In genomic region chr12:56941299-56942017, GRCh38 we compare ENCODE assay signal across 8 cellular contexts. TPM values are rescaled to one million over a fixed set of nuclear protein-coding genes. Genes with fewer than 3 reads are reported as not detected.
DNase-seq lines count a peak whose midpoint lies in the region; ATAC-seq and TF ChIP-seq lines count a peak whose summit lies in the region.
"Had no signal": no experiment of that assay in that cellular context is flagged by ENCODE, and none has a peak within 500 bp of the region (broad histone marks: within the 10 kb centered on the region; RNA-seq: fewer than 3 reads in every experiment).

No MANE protein-coding gene starts in this region.

- no peak for TF ChIP-seq CTCF in fibroblast of villous mesenchyme (IDR thresholded peaks at IDR 0.05; ENCODE audit: insufficient read depth, low read depth, low read length)

- no peak overlapping the region for H3K4me3 ChIP-seq in fibroblast of villous mesenchyme (ENCODE audit: low read depth, low read length)
- H3K4me3 ChIP-seq: SJSA1 had no signal

- peak; percentile 84 for ATAC-seq in GM21529 (IDR thresholded peaks at IDR 0.05; ENCODE audit: unreplicated experiment)

- peak; percentile 57 for DNase-seq in OCI-M1 (lab: John Stamatoyannopoulos, UW)
- DNase-seq in fibroblast of villous mesenchyme (ENCODE audit: low read depth), result peak; percentile 74
- peak; percentile 36 for DNase-seq in stromal cell of bone marrow (ENCODE audit: low read depth)
- no peak for DNase-seq in NCI-H2081 treated with DMSO at 0.1 percent for 48 hours (lab: John Stamatoyannopoulos, UW)
- no peak for DNase-seq in DMS79 (lab: John Stamatoyannopoulos, UW)
- DNase-seq in NCI-H2029 treated with DMSO at 0.1 percent for 48 hours (lab: John Stamatoyannopoulos, UW), result no peak

RNA-seq across cellular contexts. Expression of gene SDR9C7, which starts 7.2 kb away (rescaled TPM):
- total RNA-seq in fibroblast of villous mesenchyme, result not detected in 2 replicates
- total RNA-seq: SJSA1 had no signal

RNA-seq across cellular contexts. Expression of gene RDH16, which starts 15.9 kb away (rescaled TPM):
- under 0.01 TPM in 2 replicates for total RNA-seq in fibroblast of villous mesenchyme

Comparison
In these comparisons a context has a peak if more than half of its experiments do, and no peak if none do; other contexts are left out.
1. DNase-seq: peak in OCI-M1 (single experiment), fibroblast of villous mesenchyme (single experiment) and stromal cell of bone marrow (single experiment); none in NCI-H2081 treated with DMSO at 0.1 percent for 48 hours (single experiment), DMS79 (single experiment) and NCI-H2029 treated with DMSO at 0.1 percent for 48 hours (single experiment).